In the genomic region with DNA sequence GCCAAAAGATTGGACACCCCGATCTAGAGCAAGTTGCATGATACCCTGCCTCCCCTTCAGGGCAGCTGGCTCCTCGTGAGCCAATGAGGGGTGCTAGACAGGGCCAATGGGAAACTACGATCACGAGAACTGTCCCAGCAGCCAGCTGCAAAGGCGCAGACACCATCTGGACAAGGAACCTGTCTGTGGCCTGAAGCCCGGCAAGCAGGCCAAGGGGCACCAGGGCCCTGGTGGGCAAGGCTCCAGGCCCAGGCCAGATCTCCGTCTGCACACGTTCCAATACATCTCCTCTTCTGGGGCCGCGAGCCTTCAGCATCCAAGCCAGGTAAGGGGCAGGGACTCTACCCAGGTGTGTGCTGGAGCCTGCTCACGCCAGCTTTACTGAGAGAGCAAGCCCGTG, we compare ENCODE assay signal across 12 cellular contexts. TPM values are rescaled to one million over a fixed set of nuclear protein-coding genes. Genes with fewer than 3 reads are reported as not detected.
DNase-seq lines count a peak whose midpoint lies in the region; ATAC-seq and TF ChIP-seq lines count a peak whose summit lies in the region.
"Had no signal": no experiment of that assay in that cellular context is flagged by ENCODE, and none has a peak within 500 bp of the region (broad histone marks: within the 10 kb centered on the region; RNA-seq: fewer than 3 reads in every experiment).

No MANE protein-coding gene starts in this region.

- peaks cover 0 to 95% (median 43%) of the 10 kb centered on the region in 4 donors for H3K4me1 ChIP-seq in tibial nerve

- no peaks in the 10 kb centered on the region for H3K36me3 Mint-ChIP-seq in activated CD8-positive, alpha-beta memory T cell treated with anti-CD3 and anti-CD28 coated beads, Interleukin-2, amount 10 ng/mL, durations not matched to agents 7 days and 5 days
- H3K36me3 Mint-ChIP-seq in naive thymus-derived CD8-positive, alpha-beta T cell: peaks cover 0 to 8% (median 0%) of the 10 kb centered on the region in 3 donors

- peaks cover 40% of the 10 kb centered on the region for H3K4me1 Mint-ChIP-seq in activated CD8-positive, alpha-beta memory T cell treated with anti-CD3 and anti-CD28 coated beads, Interleukin-2, amount 10 ng/mL, durations not matched to agents 7 days and 5 days
- H3K4me1 Mint-ChIP-seq in naive thymus-derived CD8-positive, alpha-beta T cell: peaks cover 22 to 74% (median 57%) of the 10 kb centered on the region in 4 donors

- no peaks in the 10 kb centered on the region for H3K9me3 ChIP-seq in tibial nerve

- H3K4me3 ChIP-seq in coronary artery (no peak overlapping the region), tibial nerve (no peak overlapping the region)

- H3K27ac ChIP-seq in coronary artery (peak overlapping the region; percentile 72 to 79), tibial nerve (peak overlapping the region; percentile 32 to 96 (median 82))
- H3K27ac ChIP-seq: KMS-11 had no signal

- TF ChIP-seq CTCF in coronary artery (IDR thresholded peaks at IDR 0.05) (no peak), tibial nerve (IDR thresholded peaks at IDR 0.05) (no peak)

- no peaks in the 10 kb centered on the region for H3K27me3 Mint-ChIP-seq in activated CD8-positive, alpha-beta memory T cell treated with anti-CD3 and anti-CD28 coated beads, Interleukin-2, amount 10 ng/mL, durations not matched to agents 7 days and 5 days
- no peaks in the 10 kb centered on the region for H3K27me3 Mint-ChIP-seq in naive thymus-derived CD8-positive, alpha-beta T cell
- H3K27me3 Mint-ChIP-seq: activated CD4-positive, alpha-beta memory T cell treated with anti-CD3 and anti-CD28 coated beads, Interleukin-2, amount 10 ng/mL, durations not matched to agents 7 days and 5 days had no signal

- no peaks in the 10 kb centered on the region for H3K27me3 ChIP-seq in tibial nerve

- H3K4me3 Mint-ChIP-seq in activated CD8-positive, alpha-beta memory T cell treated with anti-CD3 and anti-CD28 coated beads, Interleukin-2, amount 10 ng/mL, durations not matched to agents 7 days and 5 days: no peak overlapping the region
- no peak overlapping the region for H3K4me3 Mint-ChIP-seq in naive thymus-derived CD8-positive, alpha-beta T cell
- H3K4me3 Mint-ChIP-seq: activated CD4-positive, alpha-beta memory T cell treated with anti-CD3 and anti-CD28 coated beads, Interleukin-2, amount 10 ng/mL, durations not matched to agents 7 days and 5 days had no signal

- POLR2A ChIA-PET in naive thymus-derived CD8-positive, alpha-beta T cell (lab: Charles Lee): no interaction called here

- H3K9me3 Mint-ChIP-seq in activated CD8-positive, alpha-beta memory T cell treated with anti-CD3 and anti-CD28 coated beads, Interleukin-2, amount 10 ng/mL, durations not matched to agents 7 days and 5 days (ENCODE audit: low read depth): no peaks in the 10 kb centered on the region
- no peaks in the 10 kb centered on the region for H3K9me3 Mint-ChIP-seq in naive thymus-derived CD8-positive, alpha-beta T cell
- H3K9me3 Mint-ChIP-seq: activated CD4-positive, alpha-beta memory T cell treated with anti-CD3 and anti-CD28 coated beads, Interleukin-2, amount 10 ng/mL, durations not matched to agents 7 days and 5 days had no signal

- TF ChIP-seq POLR2A in tibial nerve (IDR thresholded peaks at IDR 0.05): no peak

- no peak for TF ChIP-seq EP300 in tibial nerve (IDR thresholded peaks at IDR 0.05)

- no peak for ATAC-seq in activated CD8-positive, alpha-beta memory T cell treated with anti-CD3 and anti-CD28 coated beads, Interleukin-2, amount 10 ng/mL, durations not matched to agents 7 days and 5 days
- ATAC-seq in naive thymus-derived CD8-positive, alpha-beta T cell: no peak
- ATAC-seq in HG03469 (IDR thresholded peaks at IDR 0.05; ENCODE audit: unreplicated experiment) (no peak), GM18868 (IDR thresholded peaks at IDR 0.05; ENCODE audit: unreplicated experiment) (no peak), HG03571 (IDR thresholded peaks at IDR 0.05; ENCODE audit: unreplicated experiment) (no peak)
- ATAC-seq: esophagus mucosa had no signal

- CTCF ChIA-PET in activated CD8-positive, alpha-beta memory T cell treated with anti-CD3 and anti-CD28 coated beads, Interleukin-2, amount 10 ng/mL, durations not matched to agents 7 days and 5 days (lab: Charles Lee): interaction anchor here (0.6 to 1.3 kb wide), 3 partner anchors 16 to 20 kb away, joined by 3 read pairs; a partner anchor contains a TSS

- no peak for DNase-seq in activated CD8-positive, alpha-beta memory T cell treated with anti-CD3 and anti-CD28 coated beads, Interleukin-2, amount 10 ng/mL, durations not matched to agents 7 days and 5 days
- DNase-seq in activated CD8-positive, alpha-beta memory T cell treated with anti-CD3 and anti-CD28 coated beads for 24 hours: no peak
- DNase-seq in coronary artery (ENCODE audit: low spot score): no peak
- DNase-seq in naive thymus-derived CD8-positive, alpha-beta T cell: no peak
- no peak for DNase-seq in tibial nerve (ENCODE audit: low spot score in 2 of 2)
- DNase-seq: activated CD4-positive, alpha-beta memory T cell treated with anti-CD3 and anti-CD28 coated beads, Interleukin-2, amount 10 ng/mL, durations not matched to agents 7 days and 5 days; amniotic stem cell had no signal

- H3K36me3 ChIP-seq in tibial nerve: no peaks in the 10 kb centered on the region

- peak overlapping the region; percentile 45 for H3K27ac Mint-ChIP-seq in activated CD8-positive, alpha-beta memory T cell treated with anti-CD3 and anti-CD28 coated beads, Interleukin-2, amount 10 ng/mL, durations not matched to agents 7 days and 5 days
- H3K27ac Mint-ChIP-seq in naive thymus-derived CD8-positive, alpha-beta T cell: peak overlapping the region in 6 of 10 donors; percentile 20 to 72 (median 46)

- WGBS in tibial nerve, 2 donors: 84 to 85% methylated on average over 10 to 12 of the region's 12 CpGs

RNA-seq across cellular contexts. Expression of a gene that starts 20.2 kb away (rescaled TPM):
- 10 to 100 TPM; 16.0 to 21.3 TPM for total RNA-seq in activated CD8-positive, alpha-beta memory T cell treated with anti-CD3 and anti-CD28 coated beads, Interleukin-2, amount 10 ng/mL, durations not matched to agents 7 days and 5 days
- total RNA-seq in naive thymus-derived CD8-positive, alpha-beta T cell: 10 to 100 TPM; 16.5 to 18.5 TPM
- polyA plus RNA-seq in naive thymus-derived CD8-positive, alpha-beta T cell: 1 to 10 TPM; 2.7 to 3.9 (median 3.1) TPM
- total RNA-seq in tibial nerve: 10 to 100 TPM in 2 of 4 donors, 1 to 10 TPM in 2; 6.1 to 14.2 (median 11.7) TPM

RNA-seq across cellular contexts. Expression of a gene that starts 35.6 kb away (rescaled TPM):
- total RNA-seq in activated CD8-positive, alpha-beta memory T cell treated with anti-CD3 and anti-CD28 coated beads, Interleukin-2, amount 10 ng/mL, durations not matched to agents 7 days and 5 days: 10 to 100 TPM; 46.2 to 46.3 TPM
- 10 to 100 TPM; 31.5 to 34.2 TPM for total RNA-seq in naive thymus-derived CD8-positive, alpha-beta T cell
- polyA plus RNA-seq in naive thymus-derived CD8-positive, alpha-beta T cell: 10 to 100 TPM; 13.6 to 22.3 (median 16.1) TPM
- 10 to 100 TPM; 24.9 to 29.5 (median 28.0) TPM for total RNA-seq in tibial nerve

RNA-seq across cellular contexts. Expression of a gene that starts 52.1 kb away (rescaled TPM):
- total RNA-seq in activated CD8-positive, alpha-beta memory T cell treated with anti-CD3 and anti-CD28 coated beads, Interleukin-2, amount 10 ng/mL, durations not matched to agents 7 days and 5 days: 10 to 100 TPM; 55.4 to 60.0 TPM
- total RNA-seq in naive thymus-derived CD8-positive, alpha-beta T cell: 100 to 1,000 TPM; 102 to 104 TPM
- 10 to 100 TPM; 52.7 to 76.5 (median 63.9) TPM for polyA plus RNA-seq in naive thymus-derived CD8-positive, alpha-beta T cell
- 100 to 1,000 TPM; 105 to 175 (median 132) TPM for total RNA-seq in tibial nerve

RNA-seq across cellular contexts. Expression of a gene that starts 53.1 kb away (rescaled TPM):
- total RNA-seq in activated CD8-positive, alpha-beta memory T cell treated with anti-CD3 and anti-CD28 coated beads, Interleukin-2, amount 10 ng/mL, durations not matched to agents 7 days and 5 days: under 1 TPM; 0.87 to 0.88 TPM
- 1 to 10 TPM; 1.5 to 2.5 TPM for total RNA-seq in naive thymus-derived CD8-positive, alpha-beta T cell
- polyA plus RNA-seq in naive thymus-derived CD8-positive, alpha-beta T cell: under 1 TPM in 2 of 3 donors, not detected in 1; 0.22 to 0.28 TPM
- 1 to 10 TPM; 3.3 to 7.3 (median 3.6) TPM for total RNA-seq in tibial nerve
